In genomic region chr20:3509064-3509463, GRCh38 we compare ENCODE assay signal across 22 cellular contexts.
"Had no signal": no experiment of that assay in that cellular context is flagged by ENCODE, and none has a peak within 500 bp of the region (broad histone marks: within the 10 kb centered on the region; RNA-seq: fewer than 3 reads in every experiment).

No MANE protein-coding gene starts in this region.

- H3K27me3 ChIP-seq: foreskin keratinocyte, spleen had no signal

- H3K9me3 Mint-ChIP-seq: stimulated activated naive B cell treated with anti-CD40 and anti-IgM and Interleukin-4, amounts not matched to agents 10 μg/mL and 1 μg/mL and 100 μg/mL, for 72 hours had no signal

- H3K36me3 ChIP-seq: spleen had no signal

- FAIRE-seq: endothelial cell of umbilical vein, kidney had no signal

- DNase-seq: effector CD4-positive, alpha-beta T cell; endodermal cell; erythroblast; foreskin keratinocyte; kidney; left cardiac atrium; left ventricle myocardium superior; mesendoderm; naive thymus-derived CD4-positive, alpha-beta T cell; nephron progenitor cell; psoas muscle; retina; spleen; stimulated activated CD4-positive, alpha-beta T cell treated with anti-CD3 and anti-CD28 coated beads, Interleukin-15, amount 100 ng/mL, for 24 hours; stimulated activated CD4-positive, alpha-beta T cell treated with anti-CD3 and anti-CD28 coated beads, Interleukin-1b, Interleukin-23, amount 100 ng/mL, for 48 hours; stimulated activated CD4-positive, alpha-beta T cell treated with anti-CD3 and anti-CD28 coated beads, Interleukin-4, amount 100 ng/mL, for 24 hours; stimulated activated naive B cell treated with anti-CD40 and anti-IgM and Interleukin-4, amounts not matched to agents 10 μg/mL and 1 μg/mL and 100 μg/mL, for 72 hours; trophoblast cell had no signal

- H3K9me3 ChIP-seq: psoas muscle, spleen had no signal

- H3K27ac ChIP-seq: coronary artery, foreskin keratinocyte, parathyroid adenoma, psoas muscle had no signal

- H3K4me3 Mint-ChIP-seq: endodermal cell; naive thymus-derived CD4-positive, alpha-beta T cell; nephron progenitor cell; stimulated activated naive B cell treated with anti-CD40 and anti-IgM and Interleukin-4, amounts not matched to agents 10 μg/mL and 1 μg/mL and 100 μg/mL, for 72 hours had no signal

- ATAC-seq: foreskin keratinocyte; left cardiac atrium; left ventricle myocardium superior; psoas muscle; sciatic nerve; stimulated activated naive B cell treated with anti-CD40 and anti-IgM and Interleukin-4, amounts not matched to agents 10 μg/mL and 1 μg/mL and 100 μg/mL, for 72 hours had no signal

- H3K4me1 ChIP-seq: foreskin keratinocyte, parathyroid adenoma, psoas muscle had no signal

- H3K4me3 ChIP-seq: coronary artery, psoas muscle, spleen had no signal

- H3K4me1 Mint-ChIP-seq: endodermal cell, nephron progenitor cell had no signal

- H3K27me3 Mint-ChIP-seq: naive thymus-derived CD4-positive, alpha-beta T cell; stimulated activated naive B cell treated with anti-CD40 and anti-IgM and Interleukin-4, amounts not matched to agents 10 μg/mL and 1 μg/mL and 100 μg/mL, for 72 hours had no signal

- H3K9ac ChIP-seq: parathyroid adenoma had no signal
